11 cellular contexts compared by ENCODE assay signal in the genomic region with DNA sequence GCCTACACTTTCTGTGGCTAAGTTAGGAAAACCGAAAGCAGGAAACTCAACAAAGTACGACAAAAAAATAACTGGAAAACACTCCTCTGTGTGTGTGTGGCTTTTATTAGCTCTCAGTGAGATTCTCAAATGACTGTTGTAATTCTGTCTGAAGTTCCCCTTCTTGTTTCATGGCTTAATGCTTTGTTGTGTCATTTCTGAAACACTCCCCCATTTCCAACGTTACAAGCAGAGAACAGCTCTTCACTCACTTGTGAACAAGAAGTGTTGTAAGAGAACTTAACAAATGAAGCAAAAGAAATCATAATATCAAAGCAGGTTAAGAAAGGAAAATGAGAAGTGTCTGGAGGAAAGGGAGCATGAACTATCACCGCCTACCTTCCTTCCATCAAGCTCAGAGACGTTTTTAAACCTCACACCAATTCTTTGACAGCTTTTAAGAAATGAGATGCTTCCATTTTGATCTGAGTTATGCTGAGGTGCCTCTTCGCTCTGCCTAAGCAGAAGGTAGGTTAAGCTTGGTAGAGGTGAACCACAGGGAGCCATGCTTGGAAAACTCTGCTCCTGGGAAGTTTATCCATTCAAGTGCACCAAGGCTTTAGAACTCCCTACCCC. TPM values are rescaled to one million over a fixed set of nuclear protein-coding genes. Genes with fewer than 3 reads are reported as not detected.
DNase-seq lines count a peak whose midpoint lies in the region; ATAC-seq and TF ChIP-seq lines count a peak whose summit lies in the region.
"Had no signal": no experiment of that assay in that cellular context is flagged by ENCODE, and none has a peak within 500 bp of the region (broad histone marks: within the 10 kb centered on the region; RNA-seq: fewer than 3 reads in every experiment).

No MANE protein-coding gene starts in this region.

- TF ChIP-seq CTCF in Calu3 (IDR thresholded peaks at IDR 0.05; ENCODE audit: unreplicated experiment) = no peak

- ATAC-seq in GM19351 (IDR thresholded peaks at IDR 0.05; ENCODE audit: unreplicated experiment) (peak; percentile 79), HG03064 (IDR thresholded peaks at IDR 0.05; ENCODE audit: low read depth, unreplicated experiment) (peak; percentile 58), HG03097 (IDR thresholded peaks at IDR 0.05; ENCODE audit: low FRiP score, unreplicated experiment) (no peak)

- CTCF ChIA-PET in Calu3 (lab: Charles Lee) = interaction anchor here (0.6 kb wide), 1 partner anchor 17 kb away, joined by 3 read pairs; no protein-coding TSS in a partner anchor

- no peak overlapping the region for H3K4me3 Mint-ChIP-seq in Calu3 (ENCODE audit: low read depth, unreplicated experiment)
- H3K4me3 Mint-ChIP-seq: type B pancreatic cell had no signal

- no peaks in the 10 kb centered on the region for H3K36me3 Mint-ChIP-seq in Calu3 (ENCODE audit: insufficient read depth, unreplicated experiment)
- H3K36me3 Mint-ChIP-seq: type B pancreatic cell had no signal

- peak overlapping the region; percentile 24 for H3K27ac Mint-ChIP-seq in Calu3 (ENCODE audit: unreplicated experiment)
- H3K27ac Mint-ChIP-seq: type B pancreatic cell had no signal

- peaks cover 19% of the 10 kb centered on the region for H3K27me3 Mint-ChIP-seq in Calu3 (ENCODE audit: unreplicated experiment)

- no peak for DNase-seq in Calu3
- peak; percentile 93 for DNase-seq in SIG-M5 (lab: John Stamatoyannopoulos, UW)
- DNase-seq in DMS153 treated with DMSO at 0.1 percent for 48 hours (lab: John Stamatoyannopoulos, UW; ENCODE audit: unreplicated experiment) = no peak
- DNase-seq in DMS114 treated with DMSO at 0.1 percent for 48 hours (lab: John Stamatoyannopoulos, UW; ENCODE audit: unreplicated experiment) = no peak
- DNase-seq in HCEC 1CT = no peak
- DNase-seq: NCI-H82, small intestine had no signal

- no TSS peak for BruUV-seq in Calu3 (replicated peaks; lab: Mats Ljungman, UMichigan)

- intact Hi-C loops in Calu3 (cut with micrococcal nuclease; ENCODE audit: unreplicated experiment) = no loop called here

- H3K4me1 Mint-ChIP-seq in Calu3 (ENCODE audit: low read depth, unreplicated experiment) = no peaks in the 10 kb centered on the region

- no peaks in the 10 kb centered on the region for H3K9me3 Mint-ChIP-seq in Calu3 (ENCODE audit: low read depth, unreplicated experiment)

RNA-seq across cellular contexts. Expression of a gene that starts 12.4 kb away (rescaled TPM):
- 143 and 148 TPM in 2 replicates for total RNA-seq in Calu3 (2022)

RNA-seq across cellular contexts. Expression of a gene that starts 42.9 kb away (rescaled TPM):
- total RNA-seq in Calu3 (2022) = not detected in 2 replicates
